Comparison of ENCODE assay signal across 19 cellular contexts in the genomic region with DNA sequence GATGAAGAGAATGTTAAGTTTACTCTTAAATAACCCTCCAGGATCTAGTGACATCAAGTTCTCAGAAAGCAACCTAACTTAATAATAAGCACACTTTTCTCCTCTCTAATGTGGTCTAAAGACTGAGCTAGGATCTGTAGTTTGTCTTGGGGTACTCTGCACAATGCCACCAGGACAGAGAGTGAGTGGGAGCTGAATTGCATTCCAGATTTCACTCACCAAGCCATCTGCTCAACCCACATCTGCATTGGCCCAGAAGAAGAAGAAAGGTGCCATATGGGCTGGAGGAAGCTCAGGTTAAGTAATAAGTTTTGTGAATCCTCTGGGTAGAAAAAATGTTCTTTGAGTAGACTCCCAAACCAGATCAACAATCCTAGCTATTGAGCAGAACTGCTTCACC.
DNase-seq lines count a peak whose midpoint lies in the region; ATAC-seq and TF ChIP-seq lines count a peak whose summit lies in the region.
"Had no signal": no experiment of that assay in that cellular context is flagged by ENCODE, and none has a peak within 500 bp of the region (broad histone marks: within the 10 kb centered on the region; RNA-seq: fewer than 3 reads in every experiment).

No MANE protein-coding gene starts in this region.

- DNase-seq in DMS 273 treated with DMSO at 0.1 percent for 48 hours (lab: John Stamatoyannopoulos, UW) (peak; percentile 8), AML-193 (lab: John Stamatoyannopoulos, UW) (no peak), Peyer's patch (no peak)
- no peak for DNase-seq in activated CD4-positive, alpha-beta T cell treated with anti-CD3 and anti-CD28 coated beads for 4 hours
- DNase-seq: activated CD4-positive, alpha-beta T cell treated with anti-CD3 and anti-CD28 coated beads, Interleukin-2, amount 50 U/mL, for 48 hours; activated T-cell treated with anti-CD3 and anti-CD28 coated beads, Interleukin-2, amount 50 U/mL, for 24 hours; body of pancreas; CD4-positive, CD25-positive, alpha-beta regulatory T cell; endodermal cell; glutamatergic neuron; left ventricle myocardium inferior; mucosa of descending colon; NK-92 treated with Interleukin-12 subunit alpha and Interleukin-12 subunit beta, amount 100 ng/mL, for 24 hours; stimulated activated CD4-positive, alpha-beta T cell treated with anti-CD3 and anti-CD28 coated beads, Interleukin-12 subunit alpha, Interleukin-12 subunit beta, amount 100 ng/mL, for 4 hours; thyroid gland had no signal

- ATAC-seq in GM18909 (IDR thresholded peaks at IDR 0.05; ENCODE audit: poor library complexity, unreplicated experiment) (peak; percentile 77), HG02759 (IDR thresholded peaks at IDR 0.05; ENCODE audit: unreplicated experiment) (peak; percentile 57), HG03432 (IDR thresholded peaks at IDR 0.05; ENCODE audit: unreplicated experiment) (peak; percentile 81), GM18520 (IDR thresholded peaks at IDR 0.05; ENCODE audit: unreplicated experiment) (no peak)
- ATAC-seq: body of pancreas, mucosa of descending colon had no signal

- TF ChIP-seq CTCF in Peyer's patch (IDR thresholded peaks at IDR 0.05): no peak

- no peaks in the 10 kb centered on the region for H3K27me3 ChIP-seq in Peyer's patch
- H3K27me3 ChIP-seq: body of pancreas, thyroid gland had no signal

- H3K4me1 ChIP-seq in Peyer's patch: no peaks in the 10 kb centered on the region
- H3K4me1 ChIP-seq: body of pancreas, left ventricle myocardium inferior, thyroid gland had no signal

- H3K27ac ChIP-seq in Peyer's patch: no peak overlapping the region
- H3K27ac ChIP-seq: body of pancreas, left ventricle myocardium inferior, thyroid gland had no signal

- no peaks in the 10 kb centered on the region for H3K36me3 ChIP-seq in Peyer's patch
- H3K36me3 ChIP-seq: left ventricle myocardium inferior, thyroid gland had no signal

- TF ChIP-seq POLR2A in Peyer's patch (IDR thresholded peaks at IDR 0.05): no peak

- no peak overlapping the region for H3K4me3 ChIP-seq in Peyer's patch
- H3K4me3 ChIP-seq: body of pancreas, left ventricle myocardium inferior, mucosa of descending colon, thyroid gland had no signal

- no peaks in the 10 kb centered on the region for H3K9me3 ChIP-seq in Peyer's patch
- H3K9me3 ChIP-seq: body of pancreas, mucosa of descending colon, thyroid gland had no signal
